1 cellular context compared by ENCODE assay signal in the genomic region with DNA sequence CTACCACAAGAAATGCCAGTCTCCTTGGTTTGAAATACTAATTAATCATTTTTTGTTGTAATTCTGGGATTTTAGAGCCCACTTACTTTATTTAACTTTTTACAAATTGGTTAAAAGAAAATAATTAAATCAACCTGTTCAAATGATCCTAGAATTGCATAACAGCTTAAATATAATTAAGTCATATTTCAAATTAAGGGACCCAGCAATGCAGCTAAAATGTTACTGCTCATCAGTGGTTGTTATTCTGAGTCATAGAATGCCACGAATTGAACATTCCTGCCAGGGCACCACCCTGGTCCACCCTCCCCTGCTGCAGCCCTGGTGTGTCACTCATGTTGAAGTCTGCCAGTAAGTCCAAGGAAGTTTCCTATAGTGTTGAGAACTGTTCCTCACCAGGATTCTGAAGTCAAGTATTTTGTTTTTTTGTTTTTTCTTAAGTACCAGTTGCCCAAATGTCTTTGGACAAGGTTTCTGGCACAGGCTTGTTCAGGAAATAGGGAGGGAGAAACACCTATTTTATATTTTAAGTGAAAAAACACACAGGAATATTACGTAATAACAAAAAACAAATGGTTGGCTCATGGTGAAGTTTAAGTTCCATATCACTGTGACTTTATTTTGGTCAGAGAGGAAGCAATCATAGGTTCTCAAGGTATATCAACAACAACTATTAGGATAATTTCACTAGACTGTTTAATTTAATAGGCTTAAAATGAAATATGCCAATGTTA.
TF ChIP-seq lines count a peak whose summit lies in the region.

No MANE protein-coding gene starts in this region.

TF ChIP-seq in SK-N-SH, 30 proteins besides CTCF, POLR2A, EP300 and RAD21 (continued from another document):
- TF ChIP-seq JUND (IDR thresholded peaks at IDR 0.05) (0 out of 2 replicates have a peak, but pooled peaks have one; percentile 11), TEAD4 (IDR thresholded peaks at IDR 0.05; ENCODE audit: borderline replicate concordance, insufficient read depth) (no peak)
- TF ChIP-seq, protein P1, sequence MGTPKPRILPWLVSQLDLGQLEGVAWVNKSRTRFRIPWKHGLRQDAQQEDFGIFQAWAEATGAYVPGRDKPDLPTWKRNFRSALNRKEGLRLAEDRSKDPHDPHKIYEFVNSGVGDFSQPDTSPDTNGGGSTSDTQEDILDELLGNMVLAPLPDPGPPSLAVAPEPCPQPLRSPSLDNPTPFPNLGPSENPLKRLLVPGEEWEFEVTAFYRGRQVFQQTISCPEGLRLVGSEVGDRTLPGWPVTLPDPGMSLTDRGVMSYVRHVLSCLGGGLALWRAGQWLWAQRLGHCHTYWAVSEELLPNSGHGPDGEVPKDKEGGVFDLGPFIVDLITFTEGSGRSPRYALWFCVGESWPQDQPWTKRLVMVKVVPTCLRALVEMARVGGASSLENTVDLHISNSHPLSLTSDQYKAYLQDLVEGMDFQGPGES (IDR thresholded peaks at IDR 0.05; ENCODE audit: low read depth, low read length): no peak
- TF ChIP-seq, protein P2, sequence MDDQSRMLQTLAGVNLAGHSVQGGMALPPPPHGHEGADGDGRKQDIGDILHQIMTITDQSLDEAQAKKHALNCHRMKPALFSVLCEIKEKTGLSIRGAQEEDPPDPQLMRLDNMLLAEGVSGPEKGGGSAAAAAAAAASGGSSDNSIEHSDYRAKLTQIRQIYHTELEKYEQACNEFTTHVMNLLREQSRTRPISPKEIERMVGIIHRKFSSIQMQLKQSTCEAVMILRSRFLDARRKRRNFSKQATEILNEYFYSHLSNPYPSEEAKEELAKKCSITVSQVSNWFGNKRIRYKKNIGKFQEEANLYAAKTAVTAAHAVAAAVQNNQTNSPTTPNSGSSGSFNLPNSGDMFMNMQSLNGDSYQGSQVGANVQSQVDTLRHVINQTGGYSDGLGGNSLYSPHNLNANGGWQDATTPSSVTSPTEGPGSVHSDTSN (IDR thresholded peaks at IDR 0.05): peak; percentile 75
